In the genomic region with DNA sequence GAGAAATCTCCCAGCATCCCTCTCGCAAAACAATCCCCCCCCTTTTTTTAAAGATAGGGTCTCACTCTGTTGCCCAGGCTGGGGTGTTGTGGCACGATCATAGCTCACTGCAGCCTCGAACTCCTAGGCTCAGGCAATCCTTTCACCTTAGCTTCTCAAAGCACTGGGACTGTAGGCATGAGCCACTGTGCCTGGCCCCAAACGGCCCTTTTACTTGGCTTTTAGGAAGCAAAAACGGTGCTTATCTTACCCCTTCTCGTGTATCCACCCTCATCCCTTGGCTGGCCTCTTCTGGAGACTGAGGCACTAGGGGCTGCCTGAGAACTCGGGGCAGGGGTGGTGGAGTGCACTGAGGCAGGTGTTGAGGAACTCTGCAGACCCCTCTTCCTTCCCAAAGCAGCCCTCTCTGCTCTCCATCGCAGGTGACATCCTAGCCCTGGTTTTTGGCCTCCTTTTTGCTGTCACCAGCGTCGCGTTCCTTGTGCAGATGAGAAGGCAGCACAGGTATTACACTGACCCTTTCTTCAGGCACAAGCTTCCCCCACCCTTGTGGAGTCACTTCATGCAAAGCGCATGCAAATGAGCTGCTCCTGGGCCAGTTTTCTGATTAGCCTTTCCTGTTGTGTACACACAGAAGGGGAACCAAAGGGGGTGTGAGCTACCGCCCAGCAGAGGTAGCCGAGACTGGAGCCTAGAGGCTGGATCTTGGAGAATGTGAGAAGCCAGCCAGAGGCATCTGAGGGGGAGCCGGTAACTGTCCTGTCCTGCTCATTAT, we compare ENCODE assay signal across 1 cellular context.
TF ChIP-seq lines count a peak whose summit lies in the region.

No MANE protein-coding gene starts in this region.

TF ChIP-seq in GM23338, 12 proteins besides CTCF, POLR2A, EP300 and RAD21 (continued from another document):
- TF ChIP-seq, protein P1, sequence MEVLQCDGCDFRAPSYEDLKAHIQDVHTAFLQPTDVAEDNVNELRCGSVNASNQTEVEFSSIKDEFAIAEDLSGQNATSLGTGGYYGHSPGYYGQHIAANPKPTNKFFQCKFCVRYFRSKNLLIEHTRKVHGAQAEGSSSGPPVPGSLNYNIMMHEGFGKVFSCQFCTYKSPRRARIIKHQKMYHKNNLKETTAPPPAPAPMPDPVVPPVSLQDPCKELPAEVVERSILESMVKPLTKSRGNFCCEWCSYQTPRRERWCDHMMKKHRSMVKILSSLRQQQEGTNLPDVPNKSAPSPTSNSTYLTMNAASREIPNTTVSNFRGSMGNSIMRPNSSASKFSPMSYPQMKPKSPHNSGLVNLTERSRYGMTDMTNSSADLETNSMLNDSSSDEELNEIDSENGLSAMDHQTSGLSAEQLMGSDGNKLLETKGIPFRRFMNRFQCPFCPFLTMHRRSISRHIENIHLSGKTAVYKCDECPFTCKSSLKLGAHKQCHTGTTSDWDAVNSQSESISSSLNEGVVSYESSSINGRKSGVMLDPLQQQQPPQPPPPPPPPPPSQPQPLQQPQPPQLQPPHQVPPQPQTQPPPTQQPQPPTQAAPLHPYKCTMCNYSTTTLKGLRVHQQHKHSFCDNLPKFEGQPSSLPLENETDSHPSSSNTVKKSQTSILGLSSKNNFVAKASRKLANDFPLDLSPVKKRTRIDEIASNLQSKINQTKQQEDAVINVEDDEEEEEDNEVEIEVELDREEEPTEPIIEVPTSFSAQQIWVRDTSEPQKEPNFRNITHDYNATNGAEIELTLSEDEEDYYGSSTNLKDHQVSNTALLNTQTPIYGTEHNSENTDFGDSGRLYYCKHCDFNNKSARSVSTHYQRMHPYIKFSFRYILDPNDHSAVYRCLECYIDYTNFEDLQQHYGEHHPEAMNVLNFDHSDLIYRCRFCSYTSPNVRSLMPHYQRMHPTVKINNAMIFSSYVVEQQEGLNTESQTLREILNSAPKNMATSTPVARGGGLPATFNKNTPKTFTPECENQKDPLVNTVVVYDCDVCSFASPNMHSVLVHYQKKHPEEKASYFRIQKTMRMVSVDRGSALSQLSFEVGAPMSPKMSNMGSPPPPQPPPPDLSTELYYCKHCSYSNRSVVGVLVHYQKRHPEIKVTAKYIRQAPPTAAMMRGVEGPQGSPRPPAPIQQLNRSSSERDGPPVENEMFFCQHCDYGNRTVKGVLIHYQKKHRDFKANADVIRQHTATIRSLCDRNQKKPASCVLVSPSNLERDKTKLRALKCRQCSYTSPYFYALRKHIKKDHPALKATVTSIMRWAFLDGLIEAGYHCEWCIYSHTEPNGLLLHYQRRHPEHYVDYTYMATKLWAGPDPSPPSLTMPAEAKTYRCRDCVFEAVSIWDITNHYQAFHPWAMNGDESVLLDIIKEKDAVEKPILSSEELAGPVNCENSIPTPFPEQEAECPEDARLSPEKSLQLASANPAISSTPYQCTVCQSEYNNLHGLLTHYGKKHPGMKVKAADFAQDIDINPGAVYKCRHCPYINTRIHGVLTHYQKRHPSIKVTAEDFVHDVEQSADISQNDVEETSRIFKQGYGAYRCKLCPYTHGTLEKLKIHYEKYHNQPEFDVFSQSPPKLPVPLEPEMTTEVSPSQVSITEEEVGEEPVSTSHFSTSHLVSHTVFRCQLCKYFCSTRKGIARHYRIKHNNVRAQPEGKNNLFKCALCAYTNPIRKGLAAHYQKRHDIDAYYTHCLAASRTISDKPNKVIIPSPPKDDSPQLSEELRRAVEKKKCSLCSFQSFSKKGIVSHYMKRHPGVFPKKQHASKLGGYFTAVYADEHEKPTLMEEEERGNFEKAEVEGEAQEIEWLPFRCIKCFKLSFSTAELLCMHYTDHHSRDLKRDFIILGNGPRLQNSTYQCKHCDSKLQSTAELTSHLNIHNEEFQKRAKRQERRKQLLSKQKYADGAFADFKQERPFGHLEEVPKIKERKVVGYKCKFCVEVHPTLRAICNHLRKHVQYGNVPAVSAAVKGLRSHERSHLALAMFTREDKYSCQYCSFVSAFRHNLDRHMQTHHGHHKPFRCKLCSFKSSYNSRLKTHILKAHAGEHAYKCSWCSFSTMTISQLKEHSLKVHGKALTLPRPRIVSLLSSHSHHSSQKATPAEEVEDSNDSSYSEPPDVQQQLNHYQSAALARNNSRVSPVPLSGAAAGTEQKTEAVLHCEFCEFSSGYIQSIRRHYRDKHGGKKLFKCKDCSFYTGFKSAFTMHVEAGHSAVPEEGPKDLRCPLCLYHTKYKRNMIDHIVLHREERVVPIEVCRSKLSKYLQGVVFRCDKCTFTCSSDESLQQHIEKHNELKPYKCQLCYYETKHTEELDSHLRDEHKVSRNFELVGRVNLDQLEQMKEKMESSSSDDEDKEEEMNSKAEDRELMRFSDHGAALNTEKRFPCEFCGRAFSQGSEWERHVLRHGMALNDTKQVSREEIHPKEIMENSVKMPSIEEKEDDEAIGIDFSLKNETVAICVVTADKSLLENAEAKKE (CRISPR knock-in tag; IDR thresholded peaks at IDR 0.05), result no peak
- TF ChIP-seq ZNF114 (CRISPR knock-in tag; IDR thresholded peaks at IDR 0.05) (no peak), POLR2AphosphoS5 (IDR thresholded peaks at IDR 0.05; ENCODE audit: low read depth) (no peak), ZNF331 (CRISPR knock-in tag; IDR thresholded peaks at IDR 0.05; ENCODE audit: low read depth) (no peak), STAT1 (IDR thresholded peaks at IDR 0.05; ENCODE audit: unreplicated experiment) (no peak)
- TF ChIP-seq, protein P2, sequence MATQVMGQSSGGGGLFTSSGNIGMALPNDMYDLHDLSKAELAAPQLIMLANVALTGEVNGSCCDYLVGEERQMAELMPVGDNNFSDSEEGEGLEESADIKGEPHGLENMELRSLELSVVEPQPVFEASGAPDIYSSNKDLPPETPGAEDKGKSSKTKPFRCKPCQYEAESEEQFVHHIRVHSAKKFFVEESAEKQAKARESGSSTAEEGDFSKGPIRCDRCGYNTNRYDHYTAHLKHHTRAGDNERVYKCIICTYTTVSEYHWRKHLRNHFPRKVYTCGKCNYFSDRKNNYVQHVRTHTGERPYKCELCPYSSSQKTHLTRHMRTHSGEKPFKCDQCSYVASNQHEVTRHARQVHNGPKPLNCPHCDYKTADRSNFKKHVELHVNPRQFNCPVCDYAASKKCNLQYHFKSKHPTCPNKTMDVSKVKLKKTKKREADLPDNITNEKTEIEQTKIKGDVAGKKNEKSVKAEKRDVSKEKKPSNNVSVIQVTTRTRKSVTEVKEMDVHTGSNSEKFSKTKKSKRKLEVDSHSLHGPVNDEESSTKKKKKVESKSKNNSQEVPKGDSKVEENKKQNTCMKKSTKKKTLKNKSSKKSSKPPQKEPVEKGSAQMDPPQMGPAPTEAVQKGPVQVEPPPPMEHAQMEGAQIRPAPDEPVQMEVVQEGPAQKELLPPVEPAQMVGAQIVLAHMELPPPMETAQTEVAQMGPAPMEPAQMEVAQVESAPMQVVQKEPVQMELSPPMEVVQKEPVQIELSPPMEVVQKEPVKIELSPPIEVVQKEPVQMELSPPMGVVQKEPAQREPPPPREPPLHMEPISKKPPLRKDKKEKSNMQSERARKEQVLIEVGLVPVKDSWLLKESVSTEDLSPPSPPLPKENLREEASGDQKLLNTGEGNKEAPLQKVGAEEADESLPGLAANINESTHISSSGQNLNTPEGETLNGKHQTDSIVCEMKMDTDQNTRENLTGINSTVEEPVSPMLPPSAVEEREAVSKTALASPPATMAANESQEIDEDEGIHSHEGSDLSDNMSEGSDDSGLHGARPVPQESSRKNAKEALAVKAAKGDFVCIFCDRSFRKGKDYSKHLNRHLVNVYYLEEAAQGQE (IDR thresholded peaks at IDR 0.05; ENCODE audit: unreplicated experiment), result no peak
